8 cellular contexts compared by ENCODE assay signal in the genomic region with DNA sequence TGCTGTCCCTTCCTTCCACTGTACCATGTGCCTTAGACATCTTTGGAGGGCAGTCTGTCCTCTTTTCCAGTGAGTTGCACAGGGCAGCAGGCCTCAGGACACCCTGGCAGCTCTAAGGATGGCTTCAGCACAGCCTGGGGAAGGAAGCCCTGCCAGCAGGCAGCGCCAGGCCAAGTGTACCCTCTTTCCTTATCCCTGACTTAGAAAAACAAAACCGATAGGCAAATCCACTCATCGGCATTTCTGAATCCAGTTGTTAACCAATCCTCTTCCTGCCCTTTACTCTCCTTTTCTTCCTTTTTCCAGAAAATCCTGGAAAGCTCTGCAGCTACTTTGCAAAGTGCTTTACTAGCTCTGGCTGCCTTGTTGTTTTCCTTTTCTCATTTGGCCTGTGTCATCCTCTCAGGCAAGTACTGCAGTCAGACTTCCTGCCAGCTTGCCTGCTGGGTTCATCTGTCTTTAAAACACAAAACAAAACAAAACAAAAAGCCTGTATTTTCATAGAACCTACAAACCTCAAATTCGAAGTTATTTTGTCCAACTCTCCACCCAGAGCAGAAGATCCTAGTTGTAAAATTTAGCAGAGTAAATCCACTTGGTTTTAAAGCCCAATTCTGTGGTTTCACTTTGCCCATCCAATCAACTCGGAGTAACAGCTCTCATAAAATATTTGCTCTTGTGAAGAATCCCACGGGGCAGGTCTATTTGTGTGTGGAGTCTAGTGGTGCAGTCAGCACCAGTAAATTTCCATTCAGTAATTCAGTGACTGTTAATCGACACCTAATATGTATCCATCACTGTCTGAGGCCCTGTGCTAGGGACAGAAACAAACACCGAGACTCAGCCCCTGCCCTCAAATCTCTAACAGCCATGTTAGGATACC. TPM values are rescaled to one million over a fixed set of nuclear protein-coding genes. Genes with fewer than 3 reads are reported as not detected.
DNase-seq lines count a peak whose midpoint lies in the region; ATAC-seq and TF ChIP-seq lines count a peak whose summit lies in the region.

No MANE protein-coding gene starts in this region.

- H3K27me3 Mint-ChIP-seq in CD8-positive, alpha-beta T cell (ENCODE audit: low read depth), result no peaks in the 10 kb centered on the region

- TF ChIP-seq CTCF in CD8-positive, alpha-beta T cell (IDR thresholded peaks at IDR 0.05), result no peak
- TF ChIP-seq CTCF in cardiac muscle cell (IDR thresholded peaks at IDR 0.05; ENCODE audit: low read depth, low read length), result no peak

- H3K9me3 ChIP-seq in CD8-positive, alpha-beta T cell (ENCODE audit: low read length), result no peaks in the 10 kb centered on the region
- H3K9me3 ChIP-seq in adipocyte (ENCODE audit: control insufficient read depth, low read length) (no peaks in the 10 kb centered on the region), cardiac muscle cell (ENCODE audit: low read depth) (no peaks in the 10 kb centered on the region)

- H3K36me3 Mint-ChIP-seq in CD8-positive, alpha-beta T cell, result peaks cover 2% of the 10 kb centered on the region

- H3K27ac ChIP-seq in CD8-positive, alpha-beta T cell (ENCODE audit: low read depth, low read length), result peak overlapping the region; percentile 62
- peak overlapping the region; percentile 86 for H3K27ac ChIP-seq in cardiac muscle cell

- H3K4me3 ChIP-seq in CD8-positive, alpha-beta T cell (ENCODE audit: low read depth, low read length), result peak overlapping the region; percentile 29
- H3K4me3 ChIP-seq in adipocyte (ENCODE audit: low read length) (peak overlapping the region; percentile 80), cardiac muscle cell (no peak overlapping the region)

- H3K27ac Mint-ChIP-seq in CD8-positive, alpha-beta T cell, result peak overlapping the region; percentile 98

- POLR2A ChIA-PET in CD8-positive, alpha-beta T cell (lab: Charles Lee), result interaction anchor here (1.1 to 16.6 kb wide), 10 partner anchors 8 to 696 kb away, joined by 3 to 495 read pairs (median 16); a partner anchor contains a TSS

- DNase-seq in CD8-positive, alpha-beta T cell, result peak in 4 of 7 experiments; percentile 48 to 72 (median 58)
- DNase-seq in NCI-H69 (lab: John Stamatoyannopoulos, UW) (peak; percentile 87), adipocyte (ENCODE audit: low read depth) (peak; percentile 78), cardiac muscle cell (ENCODE audit: low read depth in 1 of 2, low spot score in 1 of 2) (peak in 1 of 2 donors; percentile 60), putamen (ENCODE audit: low spot score) (peak; percentile 78)

- CTCF ChIA-PET in CD8-positive, alpha-beta T cell (lab: Charles Lee), result interaction anchor here (0.9 to 15.4 kb wide), 9 partner anchors 7 to 218 kb away, joined by 3 to 196 read pairs (median 7); a partner anchor contains a TSS

- H3K27me3 ChIP-seq in CD8-positive, alpha-beta T cell (ENCODE audit: insufficient read depth, low read length), result no peaks in the 10 kb centered on the region
- H3K27me3 ChIP-seq in adipocyte (replicated peaks; ENCODE audit: control insufficient read depth, insufficient read depth, low read length), result no peaks in the 10 kb centered on the region
- no peaks in the 10 kb centered on the region for H3K27me3 ChIP-seq in cardiac muscle cell

- H3K36me3 ChIP-seq in CD8-positive, alpha-beta T cell (ENCODE audit: insufficient read depth, low read length), result no peaks in the 10 kb centered on the region
- H3K36me3 ChIP-seq in adipocyte (ENCODE audit: control insufficient read depth, insufficient read depth, low read length, severe bottlenecking), result no peaks in the 10 kb centered on the region
- H3K36me3 ChIP-seq in cardiac muscle cell, result no peaks in the 10 kb centered on the region

- no peaks in the 10 kb centered on the region for H3K9me3 Mint-ChIP-seq in CD8-positive, alpha-beta T cell

- ATAC-seq in CD8-positive, alpha-beta T cell, result peak; percentile 53
- ATAC-seq in GM18909 (IDR thresholded peaks at IDR 0.05; ENCODE audit: poor library complexity, unreplicated experiment) (peak; percentile 61), HG03432 (IDR thresholded peaks at IDR 0.05; ENCODE audit: unreplicated experiment) (peak; percentile 61), GM21360 (IDR thresholded peaks at IDR 0.05; ENCODE audit: unreplicated experiment) (no peak)

- peak overlapping the region; percentile 92 for H3K9ac ChIP-seq in adipocyte (ENCODE audit: low read length)

- intact Hi-C loops in CD8-positive, alpha-beta T cell (cut with DNase I, micrococcal nuclease), result loop anchor here in 1 of 2 experiments (1.0 kb wide), 1 partner anchor 10 kb away; no protein-coding TSS in a partner anchor

- H3K4me3 Mint-ChIP-seq in CD8-positive, alpha-beta T cell, result peak overlapping the region; percentile 91

- peaks cover 74% of the 10 kb centered on the region for H3K4me1 ChIP-seq in CD8-positive, alpha-beta T cell (ENCODE audit: insufficient read depth, low read length)
- H3K4me1 ChIP-seq in adipocyte (ENCODE audit: control insufficient read depth, insufficient read depth, low read length), result peaks cover 50% of the 10 kb centered on the region
- peaks cover 21% of the 10 kb centered on the region for H3K4me1 ChIP-seq in cardiac muscle cell (ENCODE audit: low read depth)

- H3K4me1 Mint-ChIP-seq in CD8-positive, alpha-beta T cell (ENCODE audit: low read depth), result peaks cover 75% of the 10 kb centered on the region

RNA-seq across cellular contexts. Expression of a gene that starts 45.2 kb away (rescaled TPM):
- total RNA-seq in CD8-positive, alpha-beta T cell, result 100 to 1,000 TPM; 239 to 255 TPM
- total RNA-seq in cardiac muscle cell, result 87.9 and 127 TPM in 2 replicates
- 152 and 166 TPM in 2 replicates for polyA plus RNA-seq in cardiac muscle cell

RNA-seq across cellular contexts. Expression of a gene that starts 58.3 kb away (rescaled TPM):
- 10 to 100 TPM; 14.7 to 16.8 TPM for total RNA-seq in CD8-positive, alpha-beta T cell
- 11.9 and 14.6 TPM in 2 replicates for total RNA-seq in cardiac muscle cell
- 10.0 and 10.3 TPM in 2 replicates for polyA plus RNA-seq in cardiac muscle cell
